In genomic region chr7:107579881-107580715, GRCh38 we compare ENCODE assay signal across 8 cellular contexts. TPM values are rescaled to one million over a fixed set of nuclear protein-coding genes. Genes with fewer than 3 reads are reported as not detected.
DNase-seq lines count a peak whose midpoint lies in the region; ATAC-seq and TF ChIP-seq lines count a peak whose summit lies in the region.

BCAP29 (plus strand) TSS chr7:107580246; CDS start chr7:107580773, 527 bp downstream.

- no peaks in the 10 kb centered on the region for H3K9me3 ChIP-seq in left lung

- intact Hi-C loops in activated CD4-positive, alpha-beta T cell treated with anti-CD3 and anti-CD28 coated beads, Interleukin-2, amount 10 ng/mL, durations not matched to agents 24 days and 14 days (cut with micrococcal nuclease) = loop anchor here (1.0 to 5.0 kb wide), 5 partner anchors 17 to 162 kb away; partner anchors contain the start of genes CBLL1, COG5 and DUS4L
- intact Hi-C loops in dendritic cell treated with granulocyte-macrophage colony-stimulating factor and Interleukin-4, amounts not matched to agents 40 ng/mL and 50 ng/mL, for 4 days (cut with micrococcal nuclease) = loop anchor here (1.0 to 5.0 kb wide), 2 partner anchors 17 to 312 kb away; partner anchors contain the start of genes COG5, DLD and DUS4L
- intact Hi-C loops in left lung (cut with DNase I) = no loop called here

- peaks cover 0 to 11% of the 10 kb centered on the region in 2 donors for H3K36me3 ChIP-seq in left lung

- H3K4me1 ChIP-seq in left lung = peaks cover 0 to 42% of the 10 kb centered on the region in 2 donors

- H3K4me3 ChIP-seq in left lung = peak within 1 kb of the TSS; percentile 58 to 71

- H3K9me3 Mint-ChIP-seq in activated CD4-positive, alpha-beta T cell treated with anti-CD3 and anti-CD28 coated beads, Interleukin-2, amount 10 ng/mL, durations not matched to agents 24 days and 14 days = no peaks in the 10 kb centered on the region
- H3K9me3 Mint-ChIP-seq in dendritic cell treated with granulocyte-macrophage colony-stimulating factor and Interleukin-4, amounts not matched to agents 40 ng/mL and 50 ng/mL, for 4 days = no peaks in the 10 kb centered on the region

- peaks cover 13% of the 10 kb centered on the region for H3K36me3 Mint-ChIP-seq in activated CD4-positive, alpha-beta T cell treated with anti-CD3 and anti-CD28 coated beads, Interleukin-2, amount 10 ng/mL, durations not matched to agents 24 days and 14 days (ENCODE audit: low read depth)
- H3K36me3 Mint-ChIP-seq in dendritic cell treated with granulocyte-macrophage colony-stimulating factor and Interleukin-4, amounts not matched to agents 40 ng/mL and 50 ng/mL, for 4 days (ENCODE audit: low read depth) = peaks cover 23% of the 10 kb centered on the region

- peak within 1 kb of the TSS; percentile 91 for H3K4me3 Mint-ChIP-seq in activated CD4-positive, alpha-beta T cell treated with anti-CD3 and anti-CD28 coated beads, Interleukin-2, amount 10 ng/mL, durations not matched to agents 24 days and 14 days
- H3K4me3 Mint-ChIP-seq in dendritic cell treated with granulocyte-macrophage colony-stimulating factor and Interleukin-4, amounts not matched to agents 40 ng/mL and 50 ng/mL, for 4 days = peak within 1 kb of the TSS; percentile 86

- peak within 1 kb of the TSS; percentile 94 to 95 for H3K27ac ChIP-seq in left lung

- peaks cover 25% of the 10 kb centered on the region for H3K4me1 Mint-ChIP-seq in activated CD4-positive, alpha-beta T cell treated with anti-CD3 and anti-CD28 coated beads, Interleukin-2, amount 10 ng/mL, durations not matched to agents 24 days and 14 days
- peaks cover 11% of the 10 kb centered on the region for H3K4me1 Mint-ChIP-seq in dendritic cell treated with granulocyte-macrophage colony-stimulating factor and Interleukin-4, amounts not matched to agents 40 ng/mL and 50 ng/mL, for 4 days (ENCODE audit: low read depth)

- peak within 1 kb of the TSS; percentile 91 for H3K27ac Mint-ChIP-seq in activated CD4-positive, alpha-beta T cell treated with anti-CD3 and anti-CD28 coated beads, Interleukin-2, amount 10 ng/mL, durations not matched to agents 24 days and 14 days
- H3K27ac Mint-ChIP-seq in dendritic cell treated with granulocyte-macrophage colony-stimulating factor and Interleukin-4, amounts not matched to agents 40 ng/mL and 50 ng/mL, for 4 days = peak within 1 kb of the TSS; percentile 88

- no peaks in the 10 kb centered on the region for H3K27me3 ChIP-seq in left lung

- no peaks in the 10 kb centered on the region for H3K27me3 Mint-ChIP-seq in activated CD4-positive, alpha-beta T cell treated with anti-CD3 and anti-CD28 coated beads, Interleukin-2, amount 10 ng/mL, durations not matched to agents 24 days and 14 days
- no peaks in the 10 kb centered on the region for H3K27me3 Mint-ChIP-seq in dendritic cell treated with granulocyte-macrophage colony-stimulating factor and Interleukin-4, amounts not matched to agents 40 ng/mL and 50 ng/mL, for 4 days

- DNase-seq in AML-193 (lab: John Stamatoyannopoulos, UW) (peak; percentile 57 to 72), NCI-H460 (ENCODE audit: extremely low read depth, low read depth) (peak; percentile 62), left lung (peak; percentile 76 to 94)
- peak; percentile 92 for DNase-seq in activated CD4-positive, alpha-beta T cell treated with anti-CD3 and anti-CD28 coated beads, Interleukin-2, amount 10 ng/mL, durations not matched to agents 24 days and 14 days
- peak; percentile 60 to 72 for DNase-seq in stimulated activated CD4-positive, alpha-beta T cell treated with anti-CD3 and anti-CD28 coated beads, Interleukin-2, amount 100 ng/mL, for 48 hours

- ATAC-seq in GM18907 (IDR thresholded peaks at IDR 0.05; ENCODE audit: unreplicated experiment) (peak; percentile 92), HG03135 (IDR thresholded peaks at IDR 0.05; ENCODE audit: unreplicated experiment) (peak; percentile 91), left lung (peak; percentile 94)

- TF ChIP-seq CTCF in left lung (IDR thresholded peaks at IDR 0.05) = peak in 1 of 2 donors; percentile 16

RNA-seq across cellular contexts. Expression of gene BCAP29, which starts in this region (rescaled TPM):
- total RNA-seq in NCI-H460 (2014; rRNA removed; shearing (Covaris generic)) = 58.4 and 67.2 TPM in 2 replicates
- polyA plus RNA-seq in NCI-H460 (2014; cell fraction: nucleus; rRNA removed) = 60.8 and 78.1 TPM in 2 replicates
- total RNA-seq in activated CD4-positive, alpha-beta T cell treated with anti-CD3 and anti-CD28 coated beads, Interleukin-2, amount 10 ng/mL, durations not matched to agents 24 days and 14 days = 43.6 and 52.0 TPM in 2 replicates
- total RNA-seq in left lung = 10 to 100 TPM; 79.3 to 80.3 TPM

Comparison
In these comparisons a context has a peak if more than half of its experiments do, and no peak if none do; other contexts are left out.
1. Peak in every context shown above with its lines: DNase-seq, ATAC-seq, H3K4me3 ChIP-seq and H3K27ac ChIP-seq.
2. intact Hi-C loops: an anchor here in activated CD4-positive, alpha-beta T cell treated with anti-CD3 and anti-CD28 coated beads, Interleukin-2, amount 10 ng/mL, durations not matched to agents 24 days and 14 days (1.0 to 5.0 kb wide) and dendritic cell treated with granulocyte-macrophage colony-stimulating factor and Interleukin-4, amounts not matched to agents 40 ng/mL and 50 ng/mL, for 4 days (1.0 to 5.0 kb wide); none called in left lung.